13 cellular contexts compared by ENCODE assay signal in the genomic region with DNA sequence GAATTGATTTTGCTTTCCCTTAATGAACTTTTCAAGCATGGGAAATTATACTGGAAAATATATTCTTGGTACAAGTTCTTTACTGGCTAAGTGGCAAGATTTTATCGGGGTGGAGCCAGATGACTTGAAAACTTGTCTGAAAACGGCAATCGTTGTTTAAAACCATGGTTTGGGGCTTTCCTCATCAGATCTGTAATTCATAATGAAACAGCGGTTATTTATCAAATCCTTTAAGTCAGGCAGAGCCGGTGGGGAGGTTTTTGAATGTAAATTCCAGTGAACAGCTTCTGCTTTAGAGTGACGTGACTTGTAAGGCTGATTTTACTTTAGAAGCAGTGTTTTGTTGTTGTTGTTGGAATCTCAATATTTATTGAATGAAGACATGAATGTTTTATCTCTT. TPM values are rescaled to one million over a fixed set of nuclear protein-coding genes. Genes with fewer than 3 reads are reported as not detected.
DNase-seq lines count a peak whose midpoint lies in the region; ATAC-seq and TF ChIP-seq lines count a peak whose summit lies in the region.
"Had no signal": no experiment of that assay in that cellular context is flagged by ENCODE, and none has a peak within 500 bp of the region (broad histone marks: within the 10 kb centered on the region; RNA-seq: fewer than 3 reads in every experiment).

No MANE protein-coding gene starts in this region.

- no peak for ATAC-seq in GM18861 (IDR thresholded peaks at IDR 0.05; ENCODE audit: unreplicated experiment)

- H3K4me3 ChIP-seq in sigmoid colon: no peak overlapping the region
- H3K4me3 ChIP-seq: neural progenitor cell, suprapubic skin had no signal

- H3K27ac ChIP-seq in cingulate gyrus (ENCODE audit: low read depth, low read length): peak overlapping the region; percentile 79
- no peak overlapping the region for H3K27ac ChIP-seq in sigmoid colon
- H3K27ac ChIP-seq: neural progenitor cell, suprapubic skin had no signal

- no peaks in the 10 kb centered on the region for H3K36me3 ChIP-seq in sigmoid colon
- H3K36me3 ChIP-seq: neural progenitor cell, suprapubic skin had no signal

- TF ChIP-seq EP300 in sigmoid colon (IDR thresholded peaks at IDR 0.05): no peak

- no peak for TF ChIP-seq CTCF in sigmoid colon (IDR thresholded peaks at IDR 0.05)

- H3K9me3 ChIP-seq in sigmoid colon: no peaks in the 10 kb centered on the region
- H3K9me3 ChIP-seq: suprapubic skin had no signal

- intact Hi-C loops in sigmoid colon (cut with DNase I): no loop called here

- 79 to 87% methylated on average over 6 of the region's 6 CpGs for WGBS in sigmoid colon, 2 donors

- peaks cover 0 to 21% (median 13%) of the 10 kb centered on the region in 4 donors for H3K4me1 ChIP-seq in sigmoid colon

- no peaks in the 10 kb centered on the region for H3K27me3 ChIP-seq in sigmoid colon
- H3K27me3 ChIP-seq: suprapubic skin had no signal

- TF ChIP-seq POLR2A in sigmoid colon (IDR thresholded peaks at IDR 0.05): no peak

- DNase-seq in stimulated activated naive CD4-positive, alpha-beta T cell treated with Interleukin-2 at 50 U/mL for 16 hours (lab: John Stamatoyannopoulos, UW): peak; percentile 27
- DNase-seq in stimulated activated naive CD4-positive, alpha-beta T cell (lab: John Stamatoyannopoulos, UW): no peak
- peak; percentile 53 for DNase-seq in NCI-H69 (lab: John Stamatoyannopoulos, UW)
- no peak for DNase-seq in NCI-H1105 treated with DMSO at 0.1 percent for 48 hours (lab: John Stamatoyannopoulos, UW)
- DNase-seq in sigmoid colon: no peak
- DNase-seq in NCI-H1436 (lab: John Stamatoyannopoulos, UW): no peak
- DNase-seq: erythroblast, NCI-H2171, Right ventricle myocardium superior had no signal

RNA-seq across cellular contexts. Expression of gene SEC11C, which starts 2.6 kb away (rescaled TPM):
- total RNA-seq in sigmoid colon: 10 to 100 TPM in 3 of 4 donors, 1 to 10 TPM in 1; 9.4 to 51.7 (median 30.8) TPM
- 10 to 100 TPM; 39.5 to 95.0 (median 46.8) TPM for polyA plus RNA-seq in sigmoid colon

Comparison
In these comparisons a context has a peak if more than half of its experiments do, and no peak if none do; other contexts are left out.
1. DNase-seq: peak in stimulated activated naive CD4-positive, alpha-beta T cell treated with Interleukin-2 at 50 U/mL for 16 hours (single experiment) and NCI-H69 (single experiment); none in stimulated activated naive CD4-positive, alpha-beta T cell (0 of 6), NCI-H1105 treated with DMSO at 0.1 percent for 48 hours (single experiment), sigmoid colon (single experiment) and NCI-H1436 (single experiment).